1 cellular context compared by ENCODE assay signal in genomic region chr13:52070929-52071523, GRCh38.
TF ChIP-seq lines count a peak whose summit lies in the region.

No MANE protein-coding gene starts in this region.

TF ChIP-seq in SK-N-SH treated with all-trans-retinoic acid at 6 μM for 48 hours, 23 proteins besides CTCF, POLR2A, EP300 and RAD21 (continued from another document):
- TF ChIP-seq, protein P1, sequence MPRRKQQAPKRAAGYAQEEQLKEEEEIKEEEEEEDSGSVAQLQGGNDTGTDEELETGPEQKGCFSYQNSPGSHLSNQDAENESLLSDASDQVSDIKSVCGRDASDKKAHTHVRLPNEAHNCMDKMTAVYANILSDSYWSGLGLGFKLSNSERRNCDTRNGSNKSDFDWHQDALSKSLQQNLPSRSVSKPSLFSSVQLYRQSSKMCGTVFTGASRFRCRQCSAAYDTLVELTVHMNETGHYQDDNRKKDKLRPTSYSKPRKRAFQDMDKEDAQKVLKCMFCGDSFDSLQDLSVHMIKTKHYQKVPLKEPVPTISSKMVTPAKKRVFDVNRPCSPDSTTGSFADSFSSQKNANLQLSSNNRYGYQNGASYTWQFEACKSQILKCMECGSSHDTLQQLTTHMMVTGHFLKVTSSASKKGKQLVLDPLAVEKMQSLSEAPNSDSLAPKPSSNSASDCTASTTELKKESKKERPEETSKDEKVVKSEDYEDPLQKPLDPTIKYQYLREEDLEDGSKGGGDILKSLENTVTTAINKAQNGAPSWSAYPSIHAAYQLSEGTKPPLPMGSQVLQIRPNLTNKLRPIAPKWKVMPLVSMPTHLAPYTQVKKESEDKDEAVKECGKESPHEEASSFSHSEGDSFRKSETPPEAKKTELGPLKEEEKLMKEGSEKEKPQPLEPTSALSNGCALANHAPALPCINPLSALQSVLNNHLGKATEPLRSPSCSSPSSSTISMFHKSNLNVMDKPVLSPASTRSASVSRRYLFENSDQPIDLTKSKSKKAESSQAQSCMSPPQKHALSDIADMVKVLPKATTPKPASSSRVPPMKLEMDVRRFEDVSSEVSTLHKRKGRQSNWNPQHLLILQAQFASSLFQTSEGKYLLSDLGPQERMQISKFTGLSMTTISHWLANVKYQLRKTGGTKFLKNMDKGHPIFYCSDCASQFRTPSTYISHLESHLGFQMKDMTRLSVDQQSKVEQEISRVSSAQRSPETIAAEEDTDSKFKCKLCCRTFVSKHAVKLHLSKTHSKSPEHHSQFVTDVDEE (CRISPR knock-in tag; IDR thresholded peaks at IDR 0.05): no peak
- TF ChIP-seq GLIS3 (CRISPR knock-in tag; IDR thresholded peaks at IDR 0.05): no peak
